1 cellular context compared by ENCODE assay signal in the genomic region with DNA sequence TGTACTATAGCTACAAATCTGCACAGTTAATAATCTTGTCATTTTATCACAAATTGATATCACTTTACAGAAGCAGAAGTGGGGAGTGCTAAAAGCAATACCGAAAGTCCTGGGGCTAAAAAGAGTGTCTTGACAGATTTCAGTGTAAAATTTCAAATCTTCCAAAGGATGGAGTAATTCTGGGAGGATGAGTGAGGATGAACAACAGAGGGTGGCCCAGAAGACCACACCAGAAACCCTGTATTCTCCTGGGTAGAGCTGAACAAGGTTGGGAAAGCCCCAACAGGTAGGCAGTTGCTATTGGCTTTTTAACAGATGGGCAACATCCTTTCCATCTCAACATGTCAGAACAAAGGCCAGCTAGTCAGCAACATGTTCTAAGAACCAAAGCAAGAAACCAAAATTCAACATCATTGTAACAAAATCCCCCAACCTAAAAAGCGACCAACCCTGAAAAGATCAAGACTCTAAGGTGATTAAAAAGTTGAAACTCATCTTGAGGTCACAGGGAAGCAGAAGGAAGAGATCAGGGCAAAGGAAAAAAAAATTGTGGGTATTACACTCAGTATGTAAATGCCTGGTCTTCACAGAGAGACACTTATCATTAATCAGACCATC.
TF ChIP-seq lines count a peak whose summit lies in the region.

No MANE protein-coding gene starts in this region.

TF ChIP-seq in GM12878, 131 proteins besides CTCF, POLR2A, EP300 and RAD21 (continued from another document):
- TF ChIP-seq, protein P1, sequence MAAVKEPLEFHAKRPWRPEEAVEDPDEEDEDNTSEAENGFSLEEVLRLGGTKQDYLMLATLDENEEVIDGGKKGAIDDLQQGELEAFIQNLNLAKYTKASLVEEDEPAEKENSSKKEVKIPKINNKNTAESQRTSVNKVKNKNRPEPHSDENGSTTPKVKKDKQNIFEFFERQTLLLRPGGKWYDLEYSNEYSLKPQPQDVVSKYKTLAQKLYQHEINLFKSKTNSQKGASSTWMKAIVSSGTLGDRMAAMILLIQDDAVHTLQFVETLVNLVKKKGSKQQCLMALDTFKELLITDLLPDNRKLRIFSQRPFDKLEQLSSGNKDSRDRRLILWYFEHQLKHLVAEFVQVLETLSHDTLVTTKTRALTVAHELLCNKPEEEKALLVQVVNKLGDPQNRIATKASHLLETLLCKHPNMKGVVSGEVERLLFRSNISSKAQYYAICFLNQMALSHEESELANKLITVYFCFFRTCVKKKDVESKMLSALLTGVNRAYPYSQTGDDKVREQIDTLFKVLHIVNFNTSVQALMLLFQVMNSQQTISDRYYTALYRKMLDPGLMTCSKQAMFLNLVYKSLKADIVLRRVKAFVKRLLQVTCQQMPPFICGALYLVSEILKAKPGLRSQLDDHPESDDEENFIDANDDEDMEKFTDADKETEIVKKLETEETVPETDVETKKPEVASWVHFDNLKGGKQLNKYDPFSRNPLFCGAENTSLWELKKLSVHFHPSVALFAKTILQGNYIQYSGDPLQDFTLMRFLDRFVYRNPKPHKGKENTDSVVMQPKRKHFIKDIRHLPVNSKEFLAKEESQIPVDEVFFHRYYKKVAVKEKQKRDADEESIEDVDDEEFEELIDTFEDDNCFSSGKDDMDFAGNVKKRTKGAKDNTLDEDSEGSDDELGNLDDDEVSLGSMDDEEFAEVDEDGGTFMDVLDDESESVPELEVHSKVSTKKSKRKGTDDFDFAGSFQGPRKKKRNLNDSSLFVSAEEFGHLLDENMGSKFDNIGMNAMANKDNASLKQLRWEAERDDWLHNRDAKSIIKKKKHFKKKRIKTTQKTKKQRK (IDR thresholded peaks at IDR 0.05; ENCODE audit: low read depth, low read length), result no peak
- TF ChIP-seq, protein P2, sequence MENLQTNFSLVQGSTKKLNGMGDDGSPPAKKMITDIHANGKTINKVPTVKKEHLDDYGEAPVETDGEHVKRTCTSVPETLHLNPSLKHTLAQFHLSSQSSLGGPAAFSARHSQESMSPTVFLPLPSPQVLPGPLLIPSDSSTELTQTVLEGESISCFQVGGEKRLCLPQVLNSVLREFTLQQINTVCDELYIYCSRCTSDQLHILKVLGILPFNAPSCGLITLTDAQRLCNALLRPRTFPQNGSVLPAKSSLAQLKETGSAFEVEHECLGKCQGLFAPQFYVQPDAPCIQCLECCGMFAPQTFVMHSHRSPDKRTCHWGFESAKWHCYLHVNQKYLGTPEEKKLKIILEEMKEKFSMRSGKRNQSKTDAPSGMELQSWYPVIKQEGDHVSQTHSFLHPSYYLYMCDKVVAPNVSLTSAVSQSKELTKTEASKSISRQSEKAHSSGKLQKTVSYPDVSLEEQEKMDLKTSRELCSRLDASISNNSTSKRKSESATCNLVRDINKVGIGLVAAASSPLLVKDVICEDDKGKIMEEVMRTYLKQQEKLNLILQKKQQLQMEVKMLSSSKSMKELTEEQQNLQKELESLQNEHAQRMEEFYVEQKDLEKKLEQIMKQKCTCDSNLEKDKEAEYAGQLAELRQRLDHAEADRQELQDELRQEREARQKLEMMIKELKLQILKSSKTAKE (IDR thresholded peaks at IDR 0.05; ENCODE audit: low read depth, poor library complexity, severe bottlenecking), result no peak
- TF ChIP-seq, protein P3, sequence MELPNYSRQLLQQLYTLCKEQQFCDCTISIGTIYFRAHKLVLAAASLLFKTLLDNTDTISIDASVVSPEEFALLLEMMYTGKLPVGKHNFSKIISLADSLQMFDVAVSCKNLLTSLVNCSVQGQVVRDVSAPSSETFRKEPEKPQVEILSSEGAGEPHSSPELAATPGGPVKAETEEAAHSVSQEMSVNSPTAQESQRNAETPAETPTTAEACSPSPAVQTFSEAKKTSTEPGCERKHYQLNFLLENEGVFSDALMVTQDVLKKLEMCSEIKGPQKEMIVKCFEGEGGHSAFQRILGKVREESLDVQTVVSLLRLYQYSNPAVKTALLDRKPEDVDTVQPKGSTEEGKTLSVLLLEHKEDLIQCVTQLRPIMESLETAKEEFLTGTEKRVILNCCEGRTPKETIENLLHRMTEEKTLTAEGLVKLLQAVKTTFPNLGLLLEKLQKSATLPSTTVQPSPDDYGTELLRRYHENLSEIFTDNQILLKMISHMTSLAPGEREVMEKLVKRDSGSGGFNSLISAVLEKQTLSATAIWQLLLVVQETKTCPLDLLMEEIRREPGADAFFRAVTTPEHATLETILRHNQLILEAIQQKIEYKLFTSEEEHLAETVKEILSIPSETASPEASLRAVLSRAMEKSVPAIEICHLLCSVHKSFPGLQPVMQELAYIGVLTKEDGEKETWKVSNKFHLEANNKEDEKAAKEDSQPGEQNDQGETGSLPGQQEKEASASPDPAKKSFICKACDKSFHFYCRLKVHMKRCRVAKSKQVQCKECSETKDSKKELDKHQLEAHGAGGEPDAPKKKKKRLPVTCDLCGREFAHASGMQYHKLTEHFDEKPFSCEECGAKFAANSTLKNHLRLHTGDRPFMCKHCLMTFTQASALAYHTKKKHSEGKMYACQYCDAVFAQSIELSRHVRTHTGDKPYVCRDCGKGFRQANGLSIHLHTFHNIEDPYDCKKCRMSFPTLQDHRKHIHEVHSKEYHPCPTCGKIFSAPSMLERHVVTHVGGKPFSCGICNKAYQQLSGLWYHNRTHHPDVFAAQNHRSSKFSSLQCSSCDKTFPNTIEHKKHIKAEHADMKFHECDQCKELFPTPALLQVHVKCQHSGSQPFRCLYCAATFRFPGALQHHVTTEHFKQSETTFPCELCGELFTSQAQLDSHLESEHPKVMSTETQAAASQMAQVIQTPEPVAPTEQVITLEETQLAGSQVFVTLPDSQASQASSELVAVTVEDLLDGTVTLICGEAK (IDR thresholded peaks at IDR 0.05; ENCODE audit: borderline replicate concordance), result no peak
- TF ChIP-seq, protein P4, sequence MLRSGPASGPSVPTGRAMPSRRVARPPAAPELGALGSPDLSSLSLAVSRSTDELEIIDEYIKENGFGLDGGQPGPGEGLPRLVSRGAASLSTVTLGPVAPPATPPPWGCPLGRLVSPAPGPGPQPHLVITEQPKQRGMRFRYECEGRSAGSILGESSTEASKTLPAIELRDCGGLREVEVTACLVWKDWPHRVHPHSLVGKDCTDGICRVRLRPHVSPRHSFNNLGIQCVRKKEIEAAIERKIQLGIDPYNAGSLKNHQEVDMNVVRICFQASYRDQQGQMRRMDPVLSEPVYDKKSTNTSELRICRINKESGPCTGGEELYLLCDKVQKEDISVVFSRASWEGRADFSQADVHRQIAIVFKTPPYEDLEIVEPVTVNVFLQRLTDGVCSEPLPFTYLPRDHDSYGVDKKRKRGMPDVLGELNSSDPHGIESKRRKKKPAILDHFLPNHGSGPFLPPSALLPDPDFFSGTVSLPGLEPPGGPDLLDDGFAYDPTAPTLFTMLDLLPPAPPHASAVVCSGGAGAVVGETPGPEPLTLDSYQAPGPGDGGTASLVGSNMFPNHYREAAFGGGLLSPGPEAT (IDR thresholded peaks at IDR 0.05; ENCODE audit: low read depth), result peak; percentile 71; the same call in 1 of the 2 replicates
- 0 out of 2 replicates have a peak, but pooled peaks have one; percentile 31 for TF ChIP-seq ZNF217 (IDR thresholded peaks at IDR 0.05)
- TF ChIP-seq TARDBP (IDR thresholded peaks at IDR 0.05; ENCODE audit: borderline replicate concordance), result no peak
- TF ChIP-seq, protein P5, sequence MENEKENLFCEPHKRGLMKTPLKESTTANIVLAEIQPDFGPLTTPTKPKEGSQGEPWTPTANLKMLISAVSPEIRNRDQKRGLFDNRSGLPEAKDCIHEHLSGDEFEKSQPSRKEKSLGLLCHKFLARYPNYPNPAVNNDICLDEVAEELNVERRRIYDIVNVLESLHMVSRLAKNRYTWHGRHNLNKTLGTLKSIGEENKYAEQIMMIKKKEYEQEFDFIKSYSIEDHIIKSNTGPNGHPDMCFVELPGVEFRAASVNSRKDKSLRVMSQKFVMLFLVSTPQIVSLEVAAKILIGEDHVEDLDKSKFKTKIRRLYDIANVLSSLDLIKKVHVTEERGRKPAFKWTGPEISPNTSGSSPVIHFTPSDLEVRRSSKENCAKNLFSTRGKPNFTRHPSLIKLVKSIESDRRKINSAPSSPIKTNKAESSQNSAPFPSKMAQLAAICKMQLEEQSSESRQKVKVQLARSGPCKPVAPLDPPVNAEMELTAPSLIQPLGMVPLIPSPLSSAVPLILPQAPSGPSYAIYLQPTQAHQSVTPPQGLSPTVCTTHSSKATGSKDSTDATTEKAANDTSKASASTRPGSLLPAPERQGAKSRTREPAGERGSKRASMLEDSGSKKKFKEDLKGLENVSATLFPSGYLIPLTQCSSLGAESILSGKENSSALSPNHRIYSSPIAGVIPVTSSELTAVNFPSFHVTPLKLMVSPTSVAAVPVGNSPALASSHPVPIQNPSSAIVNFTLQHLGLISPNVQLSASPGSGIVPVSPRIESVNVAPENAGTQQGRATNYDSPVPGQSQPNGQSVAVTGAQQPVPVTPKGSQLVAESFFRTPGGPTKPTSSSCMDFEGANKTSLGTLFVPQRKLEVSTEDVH (IDR thresholded peaks at IDR 0.05; ENCODE audit: low read depth, partially characterized antibody), result no peak
- TF ChIP-seq ZNF207 (IDR thresholded peaks at IDR 0.05; ENCODE audit: borderline replicate concordance), result no peak
- TF ChIP-seq ZSCAN29 (IDR thresholded peaks at IDR 0.05), result no peak
- TF ChIP-seq, protein P6, sequence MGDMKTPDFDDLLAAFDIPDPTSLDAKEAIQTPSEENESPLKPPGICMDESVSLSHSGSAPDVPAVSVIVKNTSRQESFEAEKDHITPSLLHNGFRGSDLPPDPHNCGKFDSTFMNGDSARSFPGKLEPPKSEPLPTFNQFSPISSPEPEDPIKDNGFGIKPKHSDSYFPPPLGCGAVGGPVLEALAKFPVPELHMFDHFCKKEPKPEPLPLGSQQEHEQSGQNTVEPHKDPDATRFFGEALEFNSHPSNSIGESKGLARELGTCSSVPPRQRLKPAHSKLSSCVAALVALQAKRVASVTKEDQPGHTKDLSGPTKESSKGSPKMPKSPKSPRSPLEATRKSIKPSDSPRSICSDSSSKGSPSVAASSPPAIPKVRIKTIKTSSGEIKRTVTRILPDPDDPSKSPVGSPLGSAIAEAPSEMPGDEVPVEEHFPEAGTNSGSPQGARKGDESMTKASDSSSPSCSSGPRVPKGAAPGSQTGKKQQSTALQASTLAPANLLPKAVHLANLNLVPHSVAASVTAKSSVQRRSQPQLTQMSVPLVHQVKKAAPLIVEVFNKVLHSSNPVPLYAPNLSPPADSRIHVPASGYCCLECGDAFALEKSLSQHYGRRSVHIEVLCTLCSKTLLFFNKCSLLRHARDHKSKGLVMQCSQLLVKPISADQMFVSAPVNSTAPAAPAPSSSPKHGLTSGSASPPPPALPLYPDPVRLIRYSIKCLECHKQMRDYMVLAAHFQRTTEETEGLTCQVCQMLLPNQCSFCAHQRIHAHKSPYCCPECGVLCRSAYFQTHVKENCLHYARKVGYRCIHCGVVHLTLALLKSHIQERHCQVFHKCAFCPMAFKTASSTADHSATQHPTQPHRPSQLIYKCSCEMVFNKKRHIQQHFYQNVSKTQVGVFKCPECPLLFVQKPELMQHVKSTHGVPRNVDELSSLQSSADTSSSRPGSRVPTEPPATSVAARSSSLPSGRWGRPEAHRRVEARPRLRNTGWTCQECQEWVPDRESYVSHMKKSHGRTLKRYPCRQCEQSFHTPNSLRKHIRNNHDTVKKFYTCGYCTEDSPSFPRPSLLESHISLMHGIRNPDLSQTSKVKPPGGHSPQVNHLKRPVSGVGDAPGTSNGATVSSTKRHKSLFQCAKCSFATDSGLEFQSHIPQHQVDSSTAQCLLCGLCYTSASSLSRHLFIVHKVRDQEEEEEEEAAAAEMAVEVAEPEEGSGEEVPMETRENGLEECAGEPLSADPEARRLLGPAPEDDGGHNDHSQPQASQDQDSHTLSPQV (IDR thresholded peaks at IDR 0.05), result no peak
- no peak for TF ChIP-seq SRF (IDR thresholded peaks at IDR 0.05; ENCODE audit: low read depth in 2 of 2, low read length in 2 of 2)
- no peak for TF ChIP-seq CBX3 (IDR thresholded peaks at IDR 0.05; ENCODE audit: borderline replicate concordance, low read depth)
- no peak for TF ChIP-seq ESRRA (IDR thresholded peaks at IDR 0.05; ENCODE audit: low read length)
- TF ChIP-seq IKZF1 (conservative IDR thresholded peaks at IDR 0.05), result peak; percentile 73
- TF ChIP-seq ZBED1 (IDR thresholded peaks at IDR 0.05; ENCODE audit: borderline replicate concordance), result 0 out of 2 replicates have a peak, but pooled peaks have one; percentile 34
- TF ChIP-seq ETV6 (conservative IDR thresholded peaks at IDR 0.05 in 1 of 2, IDR thresholded peaks at IDR 0.05 in 1 of 2; ENCODE audit: borderline replicate concordance in 1 of 2, low read depth in 1 of 2), result 0 out of 4 replicates have a peak, but pooled peaks of 1 of the 2 experiments have one; percentile 25
- TF ChIP-seq BACH1 (IDR thresholded peaks at IDR 0.05; ENCODE audit: borderline replicate concordance), result no peak
- no peak for TF ChIP-seq TBL1XR1 (IDR thresholded peaks at IDR 0.05; ENCODE audit: low read depth, low read length)
- TF ChIP-seq, protein P7, sequence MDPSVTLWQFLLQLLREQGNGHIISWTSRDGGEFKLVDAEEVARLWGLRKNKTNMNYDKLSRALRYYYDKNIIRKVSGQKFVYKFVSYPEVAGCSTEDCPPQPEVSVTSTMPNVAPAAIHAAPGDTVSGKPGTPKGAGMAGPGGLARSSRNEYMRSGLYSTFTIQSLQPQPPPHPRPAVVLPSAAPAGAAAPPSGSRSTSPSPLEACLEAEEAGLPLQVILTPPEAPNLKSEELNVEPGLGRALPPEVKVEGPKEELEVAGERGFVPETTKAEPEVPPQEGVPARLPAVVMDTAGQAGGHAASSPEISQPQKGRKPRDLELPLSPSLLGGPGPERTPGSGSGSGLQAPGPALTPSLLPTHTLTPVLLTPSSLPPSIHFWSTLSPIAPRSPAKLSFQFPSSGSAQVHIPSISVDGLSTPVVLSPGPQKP (IDR thresholded peaks at IDR 0.05; ENCODE audit: low read depth, low read length), result no peak
- no peak for TF ChIP-seq SMC3 (IDR thresholded peaks at IDR 0.05; ENCODE audit: borderline replicate concordance, low read length)
- no peak for TF ChIP-seq GATAD2B (conservative IDR thresholded peaks at IDR 0.05; ENCODE audit: low read depth)
- peak; percentile 93 for TF ChIP-seq SPI1 (IDR thresholded peaks at IDR 0.05; ENCODE audit: borderline replicate concordance, insufficient read depth, low read depth, low read length)
- TF ChIP-seq ASH2L (IDR thresholded peaks at IDR 0.05; ENCODE audit: borderline replicate concordance, low read depth), result no peak
- peak; percentile 45; the same call in 1 of the 2 replicates for TF ChIP-seq TCF12 (IDR thresholded peaks at IDR 0.05; ENCODE audit: low read depth, low read length)
